1 cellular context compared by ENCODE assay signal in the genomic region with DNA sequence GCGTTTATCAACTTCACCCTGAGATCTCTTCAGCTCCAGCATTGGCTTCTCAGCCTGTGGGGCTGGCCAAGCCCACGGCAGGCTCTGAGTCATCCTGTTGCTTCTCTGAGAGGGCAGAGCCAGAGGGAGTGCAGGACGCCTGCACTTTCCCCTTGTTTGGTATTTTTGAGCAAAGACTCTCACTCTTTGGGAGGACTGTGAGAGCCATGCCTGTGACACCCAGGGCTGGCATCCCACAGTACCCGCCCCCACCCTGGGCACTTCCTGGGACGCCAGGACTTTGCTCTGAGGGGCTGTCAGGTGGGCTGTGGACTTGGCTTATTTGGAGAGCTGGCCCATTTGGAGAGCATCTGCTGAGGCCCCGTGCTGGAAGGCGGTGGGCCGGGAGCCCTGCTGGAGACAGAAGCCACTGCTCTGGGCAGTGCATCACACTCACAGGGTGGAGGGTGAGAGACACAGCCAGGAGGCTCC.
TF ChIP-seq lines count a peak whose summit lies in the region.

No MANE protein-coding gene starts in this region.

TF ChIP-seq in GM23338, 12 proteins besides CTCF, POLR2A, EP300 and RAD21 (continued from another document):
- no peak for TF ChIP-seq ZNF462 (CRISPR knock-in tag; IDR thresholded peaks at IDR 0.05)
- no peak for TF ChIP-seq STAT1 (IDR thresholded peaks at IDR 0.05; ENCODE audit: unreplicated experiment)
- no peak for TF ChIP-seq ZNF114 (CRISPR knock-in tag; IDR thresholded peaks at IDR 0.05)
